ENCODE assay signal across 1 cellular context in the genomic region with DNA sequence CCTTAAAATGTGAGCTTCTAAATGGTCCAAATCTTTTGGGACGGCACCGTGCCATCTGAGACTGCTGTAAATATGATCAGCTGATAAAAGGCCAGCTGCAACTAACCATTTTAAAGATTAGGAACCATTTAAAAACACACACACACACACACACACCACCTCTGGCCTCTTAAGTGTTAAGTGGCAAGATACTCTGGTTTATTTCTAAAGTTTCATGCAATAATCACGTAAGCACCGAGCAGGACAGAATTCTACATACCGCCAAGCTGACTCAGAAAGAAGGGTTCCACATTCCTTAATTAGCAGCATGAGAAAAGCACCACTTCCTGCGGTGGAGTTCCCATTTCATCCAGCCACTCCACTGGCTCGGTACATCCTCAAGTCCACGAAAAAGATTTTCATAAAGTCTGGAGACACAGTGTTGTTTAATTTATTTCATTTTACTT.
TF ChIP-seq lines count a peak whose summit lies in the region.

No MANE protein-coding gene starts in this region.

TF ChIP-seq in K562, 482 proteins besides CTCF, POLR2A, EP300 and RAD21 (continued from another document):
- TF ChIP-seq, protein P1, sequence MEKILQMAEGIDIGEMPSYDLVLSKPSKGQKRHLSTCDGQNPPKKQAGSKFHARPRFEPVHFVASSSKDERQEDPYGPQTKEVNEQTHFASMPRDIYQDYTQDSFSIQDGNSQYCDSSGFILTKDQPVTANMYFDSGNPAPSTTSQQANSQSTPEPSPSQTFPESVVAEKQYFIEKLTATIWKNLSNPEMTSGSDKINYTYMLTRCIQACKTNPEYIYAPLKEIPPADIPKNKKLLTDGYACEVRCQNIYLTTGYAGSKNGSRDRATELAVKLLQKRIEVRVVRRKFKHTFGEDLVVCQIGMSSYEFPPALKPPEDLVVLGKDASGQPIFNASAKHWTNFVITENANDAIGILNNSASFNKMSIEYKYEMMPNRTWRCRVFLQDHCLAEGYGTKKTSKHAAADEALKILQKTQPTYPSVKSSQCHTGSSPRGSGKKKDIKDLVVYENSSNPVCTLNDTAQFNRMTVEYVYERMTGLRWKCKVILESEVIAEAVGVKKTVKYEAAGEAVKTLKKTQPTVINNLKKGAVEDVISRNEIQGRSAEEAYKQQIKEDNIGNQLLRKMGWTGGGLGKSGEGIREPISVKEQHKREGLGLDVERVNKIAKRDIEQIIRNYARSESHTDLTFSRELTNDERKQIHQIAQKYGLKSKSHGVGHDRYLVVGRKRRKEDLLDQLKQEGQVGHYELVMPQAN (IDR thresholded peaks at IDR 0.05; ENCODE audit: borderline replicate concordance) = 0 out of 2 replicates have a peak, but pooled peaks have one; percentile 17
- TF ChIP-seq, protein P2, sequence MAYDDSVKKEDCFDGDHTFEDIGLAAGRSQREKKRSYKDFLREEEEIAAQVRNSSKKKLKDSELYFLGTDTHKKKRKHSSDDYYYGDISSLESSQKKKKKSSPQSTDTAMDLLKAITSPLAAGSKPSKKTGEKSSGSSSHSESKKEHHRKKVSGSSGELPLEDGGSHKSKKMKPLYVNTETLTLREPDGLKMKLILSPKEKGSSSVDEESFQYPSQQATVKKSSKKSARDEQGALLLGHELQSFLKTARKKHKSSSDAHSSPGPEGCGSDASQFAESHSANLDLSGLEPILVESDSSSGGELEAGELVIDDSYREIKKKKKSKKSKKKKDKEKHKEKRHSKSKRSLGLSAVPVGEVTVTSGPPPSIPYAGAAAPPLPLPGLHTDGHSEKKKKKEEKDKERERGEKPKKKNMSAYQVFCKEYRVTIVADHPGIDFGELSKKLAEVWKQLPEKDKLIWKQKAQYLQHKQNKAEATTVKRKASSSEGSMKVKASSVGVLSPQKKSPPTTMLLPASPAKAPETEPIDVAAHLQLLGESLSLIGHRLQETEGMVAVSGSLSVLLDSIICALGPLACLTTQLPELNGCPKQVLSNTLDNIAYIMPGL (CRISPR knock-in tag; IDR thresholded peaks at IDR 0.05) = no peak
- 0 out of 2 replicates have a peak, but pooled peaks have one; percentile 35 for TF ChIP-seq ARID2 (IDR thresholded peaks at IDR 0.05)
- no peak for TF ChIP-seq GTF2E2 (tag; IDR thresholded peaks at IDR 0.05)
- TF ChIP-seq CBFA2T2 (conservative IDR thresholded peaks at IDR 0.05) = peak; percentile 75
- peak; percentile 85 for TF ChIP-seq SMARCA4 (IDR thresholded peaks at IDR 0.05)
- peak; percentile 77 for TF ChIP-seq TCF3 (CRISPR knock-in tag; IDR thresholded peaks at IDR 0.05)
- no peak for TF ChIP-seq PTBP1 (IDR thresholded peaks at IDR 0.05; ENCODE audit: low read depth, low read length)
- TF ChIP-seq NCOR1 (IDR thresholded peaks at IDR 0.05) = peak; percentile 67
- TF ChIP-seq SMARCE1 (IDR thresholded peaks at IDR 0.05) = peak; percentile 73
- peak; percentile 45; the same call in 1 of the 2 replicates for TF ChIP-seq NBN (IDR thresholded peaks at IDR 0.05; ENCODE audit: low read depth)
- peak; percentile 49; the same call in 1 of the 2 replicates for TF ChIP-seq ZNF589 (CRISPR knock-in tag; IDR thresholded peaks at IDR 0.05; ENCODE audit: low read depth)
- TF ChIP-seq EWSR1 (IDR thresholded peaks at IDR 0.05; ENCODE audit: borderline replicate concordance, low read depth, partially characterized antibody) = peak; percentile 74
- TF ChIP-seq MEF2D (tag; conservative IDR thresholded peaks at IDR 0.05; ENCODE audit: low read depth) = 0 out of 2 replicates have a peak, but pooled peaks have one; percentile 40
- TF ChIP-seq NR0B1 (IDR thresholded peaks at IDR 0.05; ENCODE audit: partially characterized antibody) = no peak
- TF ChIP-seq, protein P3, sequence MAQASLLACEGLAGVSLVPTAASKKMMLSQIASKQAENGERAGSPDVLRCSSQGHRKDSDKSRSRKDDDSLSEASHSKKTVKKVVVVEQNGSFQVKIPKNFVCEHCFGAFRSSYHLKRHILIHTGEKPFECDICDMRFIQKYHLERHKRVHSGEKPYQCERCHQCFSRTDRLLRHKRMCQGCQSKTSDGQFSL (CRISPR knock-in tag; IDR thresholded peaks at IDR 0.05) = no peak
- TF ChIP-seq, protein P3 (tag; IDR thresholded peaks at IDR 0.05) = no peak
- TF ChIP-seq ZEB2 (IDR thresholded peaks at IDR 0.05) = peak; percentile 44; the same call in 1 of the 2 replicates
- TF ChIP-seq, protein P4, sequence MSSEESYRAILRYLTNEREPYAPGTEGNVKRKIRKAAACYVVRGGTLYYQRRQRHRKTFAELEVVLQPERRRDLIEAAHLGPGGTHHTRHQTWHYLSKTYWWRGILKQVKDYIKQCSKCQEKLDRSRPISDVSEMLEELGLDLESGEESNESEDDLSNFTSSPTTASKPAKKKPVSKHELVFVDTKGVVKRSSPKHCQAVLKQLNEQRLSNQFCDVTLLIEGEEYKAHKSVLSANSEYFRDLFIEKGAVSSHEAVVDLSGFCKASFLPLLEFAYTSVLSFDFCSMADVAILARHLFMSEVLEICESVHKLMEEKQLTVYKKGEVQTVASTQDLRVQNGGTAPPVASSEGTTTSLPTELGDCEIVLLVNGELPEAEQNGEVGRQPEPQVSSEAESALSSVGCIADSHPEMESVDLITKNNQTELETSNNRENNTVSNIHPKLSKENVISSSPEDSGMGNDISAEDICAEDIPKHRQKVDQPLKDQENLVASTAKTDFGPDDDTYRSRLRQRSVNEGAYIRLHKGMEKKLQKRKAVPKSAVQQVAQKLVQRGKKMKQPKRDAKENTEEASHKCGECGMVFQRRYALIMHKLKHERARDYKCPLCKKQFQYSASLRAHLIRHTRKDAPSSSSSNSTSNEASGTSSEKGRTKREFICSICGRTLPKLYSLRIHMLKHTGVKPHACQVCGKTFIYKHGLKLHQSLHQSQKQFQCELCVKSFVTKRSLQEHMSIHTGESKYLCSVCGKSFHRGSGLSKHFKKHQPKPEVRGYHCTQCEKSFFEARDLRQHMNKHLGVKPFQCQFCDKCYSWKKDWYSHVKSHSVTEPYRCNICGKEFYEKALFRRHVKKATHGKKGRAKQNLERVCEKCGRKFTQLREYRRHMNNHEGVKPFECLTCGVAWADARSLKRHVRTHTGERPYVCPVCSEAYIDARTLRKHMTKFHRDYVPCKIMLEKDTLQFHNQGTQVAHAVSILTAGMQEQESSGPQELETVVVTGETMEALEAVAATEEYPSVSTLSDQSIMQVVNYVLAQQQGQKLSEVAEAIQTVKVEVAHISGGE (CRISPR knock-in tag; IDR thresholded peaks at IDR 0.05) = peak in 1 of 3 experiments; percentile 96; a peak in 2 of 6 replicates
- TF ChIP-seq RAD51 (IDR thresholded peaks at IDR 0.05; ENCODE audit: borderline replicate concordance, low read depth) = 0 out of 2 replicates have a peak, but pooled peaks have one; percentile 16
- 0 out of 4 replicates have a peak, but pooled peaks of 1 of the 2 experiments have one; percentile 15 for TF ChIP-seq TEAD1 (CRISPR knock-in tag; IDR thresholded peaks at IDR 0.05)
- peak; percentile 78 for TF ChIP-seq TAL1 (IDR thresholded peaks at IDR 0.05)
- TF ChIP-seq, protein P5, sequence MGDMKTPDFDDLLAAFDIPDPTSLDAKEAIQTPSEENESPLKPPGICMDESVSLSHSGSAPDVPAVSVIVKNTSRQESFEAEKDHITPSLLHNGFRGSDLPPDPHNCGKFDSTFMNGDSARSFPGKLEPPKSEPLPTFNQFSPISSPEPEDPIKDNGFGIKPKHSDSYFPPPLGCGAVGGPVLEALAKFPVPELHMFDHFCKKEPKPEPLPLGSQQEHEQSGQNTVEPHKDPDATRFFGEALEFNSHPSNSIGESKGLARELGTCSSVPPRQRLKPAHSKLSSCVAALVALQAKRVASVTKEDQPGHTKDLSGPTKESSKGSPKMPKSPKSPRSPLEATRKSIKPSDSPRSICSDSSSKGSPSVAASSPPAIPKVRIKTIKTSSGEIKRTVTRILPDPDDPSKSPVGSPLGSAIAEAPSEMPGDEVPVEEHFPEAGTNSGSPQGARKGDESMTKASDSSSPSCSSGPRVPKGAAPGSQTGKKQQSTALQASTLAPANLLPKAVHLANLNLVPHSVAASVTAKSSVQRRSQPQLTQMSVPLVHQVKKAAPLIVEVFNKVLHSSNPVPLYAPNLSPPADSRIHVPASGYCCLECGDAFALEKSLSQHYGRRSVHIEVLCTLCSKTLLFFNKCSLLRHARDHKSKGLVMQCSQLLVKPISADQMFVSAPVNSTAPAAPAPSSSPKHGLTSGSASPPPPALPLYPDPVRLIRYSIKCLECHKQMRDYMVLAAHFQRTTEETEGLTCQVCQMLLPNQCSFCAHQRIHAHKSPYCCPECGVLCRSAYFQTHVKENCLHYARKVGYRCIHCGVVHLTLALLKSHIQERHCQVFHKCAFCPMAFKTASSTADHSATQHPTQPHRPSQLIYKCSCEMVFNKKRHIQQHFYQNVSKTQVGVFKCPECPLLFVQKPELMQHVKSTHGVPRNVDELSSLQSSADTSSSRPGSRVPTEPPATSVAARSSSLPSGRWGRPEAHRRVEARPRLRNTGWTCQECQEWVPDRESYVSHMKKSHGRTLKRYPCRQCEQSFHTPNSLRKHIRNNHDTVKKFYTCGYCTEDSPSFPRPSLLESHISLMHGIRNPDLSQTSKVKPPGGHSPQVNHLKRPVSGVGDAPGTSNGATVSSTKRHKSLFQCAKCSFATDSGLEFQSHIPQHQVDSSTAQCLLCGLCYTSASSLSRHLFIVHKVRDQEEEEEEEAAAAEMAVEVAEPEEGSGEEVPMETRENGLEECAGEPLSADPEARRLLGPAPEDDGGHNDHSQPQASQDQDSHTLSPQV (IDR thresholded peaks at IDR 0.05) = peak; percentile 81
- TF ChIP-seq ARID1B (IDR thresholded peaks at IDR 0.05) = peak; percentile 90
- no peak for TF ChIP-seq NFIX (CRISPR knock-in tag; IDR thresholded peaks at IDR 0.05; ENCODE audit: low read depth)
- no peak for TF ChIP-seq ZBTB8A (IDR thresholded peaks at IDR 0.05; ENCODE audit: partially characterized antibody)
- TF ChIP-seq ZBTB34 (CRISPR knock-in tag; IDR thresholded peaks at IDR 0.05) = no peak
- no peak for TF ChIP-seq NR2C2 (CRISPR knock-in tag; IDR thresholded peaks at IDR 0.05)
- peak; percentile 19; the same call in 1 of the 2 replicates for TF ChIP-seq NR2C2 (tag; IDR thresholded peaks at IDR 0.05)
- TF ChIP-seq CTBP1 (IDR thresholded peaks at IDR 0.05; ENCODE audit: borderline replicate concordance) = peak; percentile 44; the same call in 1 of the 2 replicates
- peak; percentile 76 for TF ChIP-seq NFIC (IDR thresholded peaks at IDR 0.05)
- TF ChIP-seq, protein P6, sequence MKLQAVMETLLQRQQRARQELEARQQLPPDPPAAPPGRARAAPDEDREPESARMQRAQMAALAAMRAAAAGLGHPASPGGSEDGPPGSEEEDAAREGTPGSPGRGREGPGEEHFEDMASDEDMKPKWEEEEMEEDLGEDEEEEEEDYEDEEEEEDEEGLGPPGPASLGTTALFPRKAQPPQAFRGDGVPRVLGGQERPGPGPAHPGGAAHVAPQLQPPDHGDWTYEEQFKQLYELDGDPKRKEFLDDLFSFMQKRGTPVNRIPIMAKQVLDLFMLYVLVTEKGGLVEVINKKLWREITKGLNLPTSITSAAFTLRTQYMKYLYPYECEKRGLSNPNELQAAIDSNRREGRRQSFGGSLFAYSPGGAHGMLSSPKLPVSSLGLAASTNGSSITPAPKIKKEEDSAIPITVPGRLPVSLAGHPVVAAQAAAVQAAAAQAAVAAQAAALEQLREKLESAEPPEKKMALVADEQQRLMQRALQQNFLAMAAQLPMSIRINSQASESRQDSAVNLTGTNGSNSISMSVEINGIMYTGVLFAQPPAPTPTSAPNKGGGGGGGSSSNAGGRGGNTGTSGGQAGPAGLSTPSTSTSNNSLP (IDR thresholded peaks at IDR 0.05; ENCODE audit: borderline replicate concordance, low read depth, low read length) = peak; percentile 22; the same call in 1 of the 2 replicates
- peak; percentile 41; the same call in 1 of the 2 replicates for TF ChIP-seq MTA1 (IDR thresholded peaks at IDR 0.05; ENCODE audit: borderline replicate concordance)
- TF ChIP-seq POLR2AphosphoS5 (IDR thresholded peaks at IDR 0.05; ENCODE audit: control insufficient read depth, insufficient read depth, low read depth, low read length) = peak; percentile 39; the same call in 1 of the 2 replicates
- TF ChIP-seq LEF1 (IDR thresholded peaks at IDR 0.05) = peak; percentile 39; the same call in 1 of the 2 replicates
- 0 out of 2 replicates have a peak, but pooled peaks have one; percentile 53 for TF ChIP-seq PML (IDR thresholded peaks at IDR 0.05; ENCODE audit: low read length)
- no peak for TF ChIP-seq ZNF41 (CRISPR knock-in tag; conservative IDR thresholded peaks at IDR 0.05)
- TF ChIP-seq BCOR (IDR thresholded peaks at IDR 0.05) = peak; percentile 43; the same call in 1 of the 2 replicates
- TF ChIP-seq TFAP4 (CRISPR knock-in tag; IDR thresholded peaks at IDR 0.05; ENCODE audit: borderline replicate concordance) = peak; percentile 55; the same call in 1 of the 2 replicates
- TF ChIP-seq KLF6 (CRISPR knock-in tag; IDR thresholded peaks at IDR 0.05; ENCODE audit: borderline replicate concordance) = 0 out of 2 replicates have a peak, but pooled peaks have one; percentile 5
- TF ChIP-seq SPI1 (IDR thresholded peaks at IDR 0.05; ENCODE audit: borderline replicate concordance, low read depth, low read length) = peak; percentile 73; the same call in 1 of the 2 replicates
